In the genomic region with DNA sequence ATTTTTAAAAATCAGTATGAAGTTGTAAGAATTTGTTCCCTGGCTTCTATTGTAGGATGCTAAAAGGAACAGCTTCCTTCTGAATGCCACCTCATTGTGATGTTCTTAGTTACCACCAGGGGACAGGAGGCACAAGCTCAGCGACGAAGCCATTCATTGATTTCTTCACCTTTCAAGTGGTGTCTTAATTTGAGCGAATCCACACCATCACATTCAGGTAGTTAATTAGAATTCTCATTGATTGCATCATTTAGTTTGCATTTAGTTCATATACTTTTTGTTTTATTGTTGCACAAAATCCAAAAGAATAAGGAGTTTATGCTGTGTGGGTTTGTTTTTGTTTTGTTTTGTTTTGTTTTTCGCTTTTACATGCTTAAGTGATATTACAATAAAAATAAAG, we compare ENCODE assay signal across 9 cellular contexts. TPM values are rescaled to one million over a fixed set of nuclear protein-coding genes. Genes with fewer than 3 reads are reported as not detected.
DNase-seq lines count a peak whose midpoint lies in the region; ATAC-seq and TF ChIP-seq lines count a peak whose summit lies in the region.
"Had no signal": no experiment of that assay in that cellular context is flagged by ENCODE, and none has a peak within 500 bp of the region (broad histone marks: within the 10 kb centered on the region; RNA-seq: fewer than 3 reads in every experiment).

No MANE protein-coding gene starts in this region.

- dilution Hi-C loops in mammary epithelial cell (cut with HindIII; ENCODE audit: low sequenced_read_pairs) = no loop called here

- H3K9me3 ChIP-seq in mammary epithelial cell (replicated peaks; ENCODE audit: insufficient read depth, low read length) (no peaks in the 10 kb centered on the region), upper lobe of right lung (no peaks in the 10 kb centered on the region)

- no peak overlapping the region for H3K27ac ChIP-seq in mammary epithelial cell (ENCODE audit: insufficient read depth, low read depth, low read length)
- no peak overlapping the region for H3K27ac ChIP-seq in upper lobe of right lung

- H3K9ac ChIP-seq in mammary epithelial cell (ENCODE audit: insufficient read depth, low read length) = no peak overlapping the region

- no peak overlapping the region for H2AFZ ChIP-seq in mammary epithelial cell (ENCODE audit: low read depth, low read length)

- H3K27me3 Mint-ChIP-seq in activated T-cell treated with anti-CD3 and anti-CD28 coated beads, Interleukin-2, amount 50 U/mL, for 24 hours = no peaks in the 10 kb centered on the region
- no peaks in the 10 kb centered on the region for H3K27me3 Mint-ChIP-seq in activated T-cell treated with anti-CD3 and anti-CD28 coated beads, Interleukin-2, amount 50 U/mL, for 72 hours (ENCODE audit: low read depth)

- no TSS peak for BruUV-seq in mammary epithelial cell (replicated peaks; lab: Mats Ljungman, UMichigan)

- H3K4me3 Mint-ChIP-seq in activated T-cell treated with anti-CD3 and anti-CD28 coated beads, Interleukin-2, amount 50 U/mL, for 24 hours = peak overlapping the region; percentile 59
- peak overlapping the region in 1 of 2 donors; percentile 70 for H3K4me3 Mint-ChIP-seq in activated T-cell treated with anti-CD3 and anti-CD28 coated beads, Interleukin-2, amount 50 U/mL, for 72 hours

- no peak for ATAC-seq in activated T-cell treated with anti-CD3 and anti-CD28 coated beads, Interleukin-2, amount 50 U/mL, for 72 hours (replicated peaks in 1 of 2)
- no peak for ATAC-seq in upper lobe of right lung

- no peaks in the 10 kb centered on the region for H4K20me1 ChIP-seq in mammary epithelial cell (ENCODE audit: insufficient read depth, low read length)

- no peaks in the 10 kb centered on the region for H3K36me3 ChIP-seq in mammary epithelial cell (ENCODE audit: insufficient read depth, low read length)
- H3K36me3 ChIP-seq in upper lobe of right lung = no peaks in the 10 kb centered on the region

- H3K4me3 ChIP-seq in mammary epithelial cell (replicated peaks in 1 of 3; ENCODE audit: insufficient read depth in 1 of 3, low read depth in 2 of 3, low read length in 3 of 3) (no peak overlapping the region), upper lobe of right lung (no peak overlapping the region)

- no peak for DNase-seq in activated T-cell treated with anti-CD3 and anti-CD28 coated beads, Interleukin-2, amount 50 U/mL, for 24 hours
- DNase-seq in activated T-cell treated with anti-CD3 and anti-CD28 coated beads, Interleukin-2, amount 50 U/mL, for 72 hours = no peak
- peak; percentile 73 for DNase-seq in NCI-H2196 treated with DMSO at 0.1 percent for 48 hours (lab: John Stamatoyannopoulos, UW; ENCODE audit: unreplicated experiment)
- DNase-seq in mammary epithelial cell = no peak
- no peak for DNase-seq in upper lobe of right lung
- DNase-seq in GM19240 (ENCODE audit: insufficient read length, low spot score) = no peak
- no peak for DNase-seq in stimulated activated CD4-positive, alpha-beta T cell treated with anti-CD3 and anti-CD28 coated beads, Interleukin-15, amount 100 ng/mL, for 24 hours
- DNase-seq in C1 segment of cervical spinal cord (lab: John Stamatoyannopoulos, UW) = no peak
- DNase-seq: activated gamma-delta T cell treated with Interleukin-2 at 50 U/mL for 16 hours had no signal

- no peaks in the 10 kb centered on the region for H3K9me3 Mint-ChIP-seq in activated T-cell treated with anti-CD3 and anti-CD28 coated beads, Interleukin-2, amount 50 U/mL, for 24 hours
- H3K9me3 Mint-ChIP-seq in activated T-cell treated with anti-CD3 and anti-CD28 coated beads, Interleukin-2, amount 50 U/mL, for 72 hours = no peaks in the 10 kb centered on the region

- in situ Hi-C loops in mammary epithelial cell (cut with MboI; ENCODE audit: low sequenced_read_pairs in 2 of 2) = no loop called here

- H3K4me1 ChIP-seq in mammary epithelial cell (ENCODE audit: insufficient read depth, low read length) = no peaks in the 10 kb centered on the region
- no peaks in the 10 kb centered on the region for H3K4me1 ChIP-seq in upper lobe of right lung

- H3K4me2 ChIP-seq in mammary epithelial cell (ENCODE audit: insufficient read depth, low read depth, low read length) = no peak overlapping the region

- no peak overlapping the region for H3K27ac Mint-ChIP-seq in activated T-cell treated with anti-CD3 and anti-CD28 coated beads, Interleukin-2, amount 50 U/mL, for 24 hours
- H3K27ac Mint-ChIP-seq in activated T-cell treated with anti-CD3 and anti-CD28 coated beads, Interleukin-2, amount 50 U/mL, for 72 hours = no peak overlapping the region

- H3K79me2 ChIP-seq in mammary epithelial cell (ENCODE audit: insufficient read depth, low read length) = no peaks in the 10 kb centered on the region

- intact Hi-C loops in mammary epithelial cell (cut with micrococcal nuclease) (loop anchor here (5.0 kb wide), 1 partner anchor 100 kb away; no protein-coding TSS in a partner anchor), upper lobe of right lung (cut with DNase I) (no loop called here)

- H3K27me3 ChIP-seq in mammary epithelial cell (ENCODE audit: insufficient read depth, low read length) (no peaks in the 10 kb centered on the region), upper lobe of right lung (no peaks in the 10 kb centered on the region)

- no peaks in the 10 kb centered on the region for H3K36me3 Mint-ChIP-seq in activated T-cell treated with anti-CD3 and anti-CD28 coated beads, Interleukin-2, amount 50 U/mL, for 24 hours (ENCODE audit: low read depth)
- H3K36me3 Mint-ChIP-seq in activated T-cell treated with anti-CD3 and anti-CD28 coated beads, Interleukin-2, amount 50 U/mL, for 72 hours (ENCODE audit: insufficient read depth in 2 of 2) = no peaks in the 10 kb centered on the region

- peaks cover 4% of the 10 kb centered on the region for H3K4me1 Mint-ChIP-seq in activated T-cell treated with anti-CD3 and anti-CD28 coated beads, Interleukin-2, amount 50 U/mL, for 24 hours (ENCODE audit: low read depth)
- H3K4me1 Mint-ChIP-seq in activated T-cell treated with anti-CD3 and anti-CD28 coated beads, Interleukin-2, amount 50 U/mL, for 72 hours (ENCODE audit: low read depth) = no peaks in the 10 kb centered on the region

- TF ChIP-seq CTCF in mammary epithelial cell (conservative IDR thresholded peaks at IDR 0.05 in 1 of 2, IDR thresholded peaks at IDR 0.05 in 1 of 2; ENCODE audit: extremely low read depth in 1 of 2, insufficient read depth in 1 of 2, low read depth in 1 of 2, low read length in 2 of 2) (peak; percentile 40 to 54), upper lobe of right lung (IDR thresholded peaks at IDR 0.05) (peak; percentile 39)

- 74% methylated on average over 4 of the region's 4 CpGs for WGBS in mammary epithelial cell (ENCODE audit: low coverage, missing lambda C conversion rate)

- CTCF ChIA-PET in mammary epithelial cell (lab: Charles Lee; ENCODE audit: low non-redundant PET) = interaction anchor here (0.7 kb wide), 1 partner anchor 24 kb away, joined by 4 read pairs; no protein-coding TSS in a partner anchor

RNA-seq across cellular contexts. Expression of a gene that starts 23.1 kb away (rescaled TPM):
- not detected for total RNA-seq in activated T-cell treated with anti-CD3 and anti-CD28 coated beads, Interleukin-2, amount 50 U/mL, for 72 hours
- 1 to 10 TPM in 1 of 2 donors, under 1 TPM in 1; 0.67 to 8.3 TPM for total RNA-seq in mammary epithelial cell
- 4.3 TPM for polyA plus RNA-seq in mammary epithelial cell
- 6.9 TPM for polyA minus RNA-seq in mammary epithelial cell
- total RNA-seq in upper lobe of right lung = not detected
